1 cellular context compared by ENCODE assay signal in the genomic region with DNA sequence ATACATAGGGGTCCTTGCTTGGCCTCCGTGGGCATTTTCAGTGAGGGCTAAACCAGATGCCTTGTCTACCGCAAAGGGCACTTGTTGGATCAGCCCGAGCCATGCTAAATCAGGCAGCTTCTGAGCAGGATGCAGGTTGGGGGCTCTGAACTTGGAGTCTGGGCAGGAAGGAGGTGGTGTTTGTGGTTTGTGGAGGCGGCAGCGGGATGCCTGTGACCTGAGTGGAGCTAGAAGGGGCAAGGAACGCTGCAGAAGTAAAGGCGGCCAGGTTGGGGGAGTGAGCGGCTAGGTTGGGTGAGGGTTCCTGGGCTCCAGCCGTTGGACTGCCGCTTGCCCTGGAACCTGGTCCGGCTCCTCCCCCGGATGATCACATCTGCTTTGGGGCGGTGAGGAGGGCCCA.
TF ChIP-seq lines count a peak whose summit lies in the region.

No MANE protein-coding gene starts in this region.

TF ChIP-seq in IMR-90, 13 proteins besides CTCF, POLR2A, EP300 and RAD21 (continued from another document):
- TF ChIP-seq, protein P1, sequence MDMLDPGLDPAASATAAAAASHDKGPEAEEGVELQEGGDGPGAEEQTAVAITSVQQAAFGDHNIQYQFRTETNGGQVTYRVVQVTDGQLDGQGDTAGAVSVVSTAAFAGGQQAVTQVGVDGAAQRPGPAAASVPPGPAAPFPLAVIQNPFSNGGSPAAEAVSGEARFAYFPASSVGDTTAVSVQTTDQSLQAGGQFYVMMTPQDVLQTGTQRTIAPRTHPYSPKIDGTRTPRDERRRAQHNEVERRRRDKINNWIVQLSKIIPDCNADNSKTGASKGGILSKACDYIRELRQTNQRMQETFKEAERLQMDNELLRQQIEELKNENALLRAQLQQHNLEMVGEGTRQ (IDR thresholded peaks at IDR 0.05; ENCODE audit: low read depth, low read length), result no peak
- TF ChIP-seq NFE2L2 (IDR thresholded peaks at IDR 0.05; ENCODE audit: low read depth, low read length) (no peak), RCOR1 (IDR thresholded peaks at IDR 0.05; ENCODE audit: insufficient replicate concordance, low read length) (no peak), SMC3 (IDR thresholded peaks at IDR 0.05; ENCODE audit: low read depth, low read length) (no peak)
- TF ChIP-seq, protein P2, sequence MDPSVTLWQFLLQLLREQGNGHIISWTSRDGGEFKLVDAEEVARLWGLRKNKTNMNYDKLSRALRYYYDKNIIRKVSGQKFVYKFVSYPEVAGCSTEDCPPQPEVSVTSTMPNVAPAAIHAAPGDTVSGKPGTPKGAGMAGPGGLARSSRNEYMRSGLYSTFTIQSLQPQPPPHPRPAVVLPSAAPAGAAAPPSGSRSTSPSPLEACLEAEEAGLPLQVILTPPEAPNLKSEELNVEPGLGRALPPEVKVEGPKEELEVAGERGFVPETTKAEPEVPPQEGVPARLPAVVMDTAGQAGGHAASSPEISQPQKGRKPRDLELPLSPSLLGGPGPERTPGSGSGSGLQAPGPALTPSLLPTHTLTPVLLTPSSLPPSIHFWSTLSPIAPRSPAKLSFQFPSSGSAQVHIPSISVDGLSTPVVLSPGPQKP (IDR thresholded peaks at IDR 0.05; ENCODE audit: borderline replicate concordance, low read depth, low read length), result no peak
